ENCODE assay signal across 1 cellular context in the genomic region with DNA sequence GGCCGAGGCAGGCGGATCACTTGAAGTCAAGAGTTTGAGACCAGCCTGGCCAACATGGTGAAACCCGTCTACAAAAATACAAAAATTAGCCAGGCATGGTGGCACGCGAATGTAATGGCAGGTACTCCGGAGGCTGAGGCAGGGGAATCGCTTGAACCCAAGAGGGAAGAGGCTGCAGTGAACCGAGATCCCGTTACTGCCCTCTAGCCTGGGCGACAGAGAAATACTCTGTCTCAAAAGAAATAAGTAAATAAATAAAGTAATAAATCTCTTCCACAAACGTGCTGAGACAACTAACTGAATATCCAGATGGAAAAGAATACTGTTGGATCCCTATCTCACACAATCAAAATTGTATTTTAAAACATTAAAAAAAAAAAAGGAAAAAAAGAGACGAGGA.
TF ChIP-seq lines count a peak whose summit lies in the region.

No MANE protein-coding gene starts in this region.

TF ChIP-seq in H1, 55 proteins besides CTCF, POLR2A, EP300 and RAD21 (continued from another document):
- no peak for TF ChIP-seq EGR1 (IDR thresholded peaks at IDR 0.05; ENCODE audit: borderline replicate concordance, low read depth, low read length)
- no peak for TF ChIP-seq TBP (IDR thresholded peaks at IDR 0.05; ENCODE audit: low read depth, low read length)
- TF ChIP-seq HDAC6 (IDR thresholded peaks at IDR 0.05; ENCODE audit: low read depth, low read length) = no peak
